Comparison of ENCODE assay signal across 2 cellular contexts in genomic region chr11:47449541-47449940, GRCh38.
TF ChIP-seq lines count a peak whose summit lies in the region.

No MANE protein-coding gene starts in this region.

TF ChIP-seq in SK-N-SH, 30 proteins besides CTCF, POLR2A, EP300 and RAD21 (continued from another document):
- TF ChIP-seq IRF3 (IDR thresholded peaks at IDR 0.05; ENCODE audit: low read depth, low read length) (no peak), USF2 (IDR thresholded peaks at IDR 0.05; ENCODE audit: borderline replicate concordance, low read depth, low read length) (no peak)
TF ChIP-seq in SK-N-SH: peak in this region for 0.

TF ChIP-seq in SK-N-SH treated with all-trans-retinoic acid at 6 μM for 48 hours, 23 proteins besides CTCF, POLR2A, EP300 and RAD21 (continued from another document):
- TF ChIP-seq CREB5 (CRISPR knock-in tag; IDR thresholded peaks at IDR 0.05; ENCODE audit: low read depth) = no peak
- TF ChIP-seq GLIS3 (CRISPR knock-in tag; IDR thresholded peaks at IDR 0.05) = no peak
